1 cellular context compared by ENCODE assay signal in the genomic region with DNA sequence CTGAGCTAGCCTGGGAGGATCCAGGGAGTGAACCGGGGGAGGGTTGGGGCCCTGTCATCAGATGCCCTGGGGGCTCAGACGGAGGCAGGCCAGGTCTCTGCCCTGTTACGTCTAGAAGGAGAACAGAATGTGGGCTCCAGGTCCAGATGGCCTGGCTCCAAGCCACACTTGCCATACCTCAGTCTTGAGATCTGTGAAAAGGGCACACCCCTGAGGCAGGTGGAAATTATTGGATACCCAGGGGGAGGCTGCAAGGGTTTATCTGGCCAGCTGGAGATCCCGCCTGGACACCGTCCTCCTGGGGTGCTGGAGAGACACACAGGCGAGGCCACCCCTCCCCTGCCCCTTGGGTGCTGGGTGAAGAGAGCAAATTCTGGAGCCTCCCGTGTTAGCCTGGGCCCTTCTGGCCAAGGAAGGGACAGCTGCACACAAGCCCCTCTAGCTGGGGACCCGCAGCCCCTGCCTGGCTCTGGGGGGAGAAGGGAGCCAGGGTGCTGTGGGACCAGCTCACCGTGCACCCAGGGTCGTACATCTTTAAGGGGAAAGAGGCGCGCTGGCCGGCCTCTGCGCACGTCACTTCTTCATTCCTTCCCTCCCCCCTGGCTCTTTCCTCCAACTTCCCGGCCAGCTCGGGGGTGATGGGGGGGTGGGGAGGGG.
TF ChIP-seq lines count a peak whose summit lies in the region.

No MANE protein-coding gene starts in this region.

TF ChIP-seq in H1, 55 proteins besides CTCF, POLR2A, EP300 and RAD21 (continued from another document):
- peak; percentile 78; the same call in 1 of the 2 replicates for TF ChIP-seq KDM1A (IDR thresholded peaks at IDR 0.05; ENCODE audit: borderline replicate concordance, low read length)
- TF ChIP-seq, protein P1, sequence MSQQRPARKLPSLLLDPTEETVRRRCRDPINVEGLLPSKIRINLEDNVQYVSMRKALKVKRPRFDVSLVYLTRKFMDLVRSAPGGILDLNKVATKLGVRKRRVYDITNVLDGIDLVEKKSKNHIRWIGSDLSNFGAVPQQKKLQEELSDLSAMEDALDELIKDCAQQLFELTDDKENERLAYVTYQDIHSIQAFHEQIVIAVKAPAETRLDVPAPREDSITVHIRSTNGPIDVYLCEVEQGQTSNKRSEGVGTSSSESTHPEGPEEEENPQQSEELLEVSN (IDR thresholded peaks at IDR 0.05) = no peak
- peak; percentile 24; the same call in 1 of the 2 replicates for TF ChIP-seq SUZ12 (IDR thresholded peaks at IDR 0.05; ENCODE audit: low read length)
- no peak for TF ChIP-seq MAFK (IDR thresholded peaks at IDR 0.05; ENCODE audit: low read depth, low read length)
- TF ChIP-seq RNF2 (IDR thresholded peaks at IDR 0.05; ENCODE audit: borderline replicate concordance, low read depth, low read length, missing control alignments, poor library complexity, severe bottlenecking) = peak; percentile 66
TF ChIP-seq in H1: peak in this region for 4.
